Comparison of ENCODE assay signal across 22 cellular contexts in the genomic region with DNA sequence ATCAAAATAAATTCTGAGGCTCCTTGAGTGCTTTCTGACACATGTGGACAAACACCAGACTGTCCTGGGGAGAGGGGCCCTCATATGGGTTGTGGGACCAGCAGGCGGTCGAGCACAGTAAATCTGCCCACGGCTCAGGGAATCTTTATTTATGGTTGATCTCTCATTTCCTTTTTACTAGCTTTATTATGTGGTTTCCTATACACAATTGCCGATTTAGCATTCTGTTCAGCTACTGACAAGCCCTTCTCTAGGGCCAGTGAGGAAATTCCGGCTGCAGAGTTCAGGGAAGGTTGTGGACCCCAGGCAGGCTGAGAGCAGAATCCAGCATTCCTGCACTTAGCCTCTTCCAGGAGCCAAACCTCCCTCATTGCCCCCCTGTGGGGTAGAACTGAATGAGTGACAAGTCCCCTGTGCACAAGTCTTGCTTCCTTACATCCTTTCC. TPM values are rescaled to one million over a fixed set of nuclear protein-coding genes. Genes with fewer than 3 reads are reported as not detected.
DNase-seq lines count a peak whose midpoint lies in the region; ATAC-seq and TF ChIP-seq lines count a peak whose summit lies in the region.
"Had no signal": no experiment of that assay in that cellular context is flagged by ENCODE, and none has a peak within 500 bp of the region (broad histone marks: within the 10 kb centered on the region; RNA-seq: fewer than 3 reads in every experiment).

No MANE protein-coding gene starts in this region.

- H3K27me3 ChIP-seq in BLaER1 treated with 17β-estradiol and CSF1 and Interleukin-3, amounts not matched to agents 10 nM and 100 nM = peaks cover 0 to 10% (median 0%) of the 10 kb centered on the region in 11 experiments; a peak in 2 of 22 replicates
- H3K27me3 ChIP-seq in WERI-Rb-1 (ENCODE audit: insufficient read depth, low read depth, severe bottlenecking) (no peaks in the 10 kb centered on the region), hepatocyte (no peaks in the 10 kb centered on the region)
- H3K27me3 ChIP-seq: pancreas, thyroid gland had no signal

- WGBS in hepatocyte (ENCODE audit: low lambda C conversion rate, missing lambda C conversion rate) = 41% methylated on average over 5 of the region's 5 CpGs

- no peaks in the 10 kb centered on the region for H3K79me2 ChIP-seq in hepatocyte

- DNase-seq in A172 (ENCODE audit: low spot score) = peak; percentile 45
- peak; percentile 63 for DNase-seq in WERI-Rb-1
- peak; percentile 18 for DNase-seq in left kidney (ENCODE audit: low read depth, low spot score)
- DNase-seq in islet precursor cell = no peak
- no peak for DNase-seq in hepatocyte (ENCODE audit: low spot score)
- DNase-seq in D341Med (ENCODE audit: low spot score) = no peak
- DNase-seq: activated gamma-delta T cell; caudate nucleus; DMS53; effector CD8-positive, alpha-beta T cell; left cardiac atrium; mucosa of descending colon; MV-4-11; NCI-H2029 treated with DMSO at 0.1 percent for 48 hours; NCI-H526 treated with DMSO at 0.1 percent for 48 hours; pancreas; PC-3; SK-N-SH; thyroid gland had no signal

- peaks cover 38 to 72% (median 65%) of the 10 kb centered on the region in 10 experiments for H3K4me1 ChIP-seq in BLaER1 treated with 17β-estradiol and CSF1 and Interleukin-3, amounts not matched to agents 10 nM and 100 nM
- H3K4me1 ChIP-seq in hepatocyte (ENCODE audit: insufficient read depth) = peaks cover 12% of the 10 kb centered on the region
- H3K4me1 ChIP-seq: pancreas, thyroid gland had no signal

- H2AFZ ChIP-seq in hepatocyte = no peak overlapping the region

- peaks cover 7 to 84% (median 37%) of the 10 kb centered on the region in 11 experiments; a peak in 20 of 22 replicates for H4K20me1 ChIP-seq in BLaER1 treated with 17β-estradiol and CSF1 and Interleukin-3, amounts not matched to agents 10 nM and 100 nM
- H4K20me1 ChIP-seq in hepatocyte (ENCODE audit: insufficient read depth, poor library complexity, severe bottlenecking) = no peaks in the 10 kb centered on the region

- no peaks in the 10 kb centered on the region for H3K9me2 ChIP-seq in hepatocyte (replicated peaks; ENCODE audit: insufficient read depth)
- H3K9me2 ChIP-seq: SK-N-SH had no signal

- H3K4me3 ChIP-seq in BLaER1 treated with 17β-estradiol and CSF1 and Interleukin-3, amounts not matched to agents 10 nM and 100 nM = peak overlapping the region in 2 of 10 experiments; percentile 3 to 15; a peak in 3 of 20 replicates
- H3K4me3 ChIP-seq in WERI-Rb-1 (ENCODE audit: low read depth, low read length) (peak overlapping the region; percentile 24), hepatocyte (no peak overlapping the region)
- H3K4me3 ChIP-seq: mucosa of descending colon, pancreas, skin epidermis, thyroid gland had no signal

- peak overlapping the region in 4 of 11 experiments; percentile 5 to 52 (median 32); a peak in 6 of 22 replicates for H3K9ac ChIP-seq in BLaER1 treated with 17β-estradiol and CSF1 and Interleukin-3, amounts not matched to agents 10 nM and 100 nM
- H3K9ac ChIP-seq: SK-N-SH had no signal

- peaks cover 12 to 45% (median 27%) of the 10 kb centered on the region in 11 experiments; a peak in 20 of 22 replicates for H3K36me3 ChIP-seq in BLaER1 treated with 17β-estradiol and CSF1 and Interleukin-3, amounts not matched to agents 10 nM and 100 nM
- peaks cover 29% of the 10 kb centered on the region for H3K36me3 ChIP-seq in WERI-Rb-1
- no peaks in the 10 kb centered on the region for H3K36me3 ChIP-seq in hepatocyte (replicated peaks; ENCODE audit: insufficient read depth, low read depth)
- H3K36me3 ChIP-seq: pancreas, thyroid gland had no signal

- TF ChIP-seq CTCF in WERI-Rb-1 (IDR thresholded peaks at IDR 0.05; ENCODE audit: low read depth, low read length) (no peak), hepatocyte (IDR thresholded peaks at IDR 0.05; ENCODE audit: poor library complexity) (no peak)

- H3K9me3 ChIP-seq in BLaER1 treated with 17β-estradiol and CSF1 and Interleukin-3, amounts not matched to agents 10 nM and 100 nM (replicated peaks in 1 of 11) = peaks cover 0 to 18% (median 10%) of the 10 kb centered on the region in 11 experiments; a peak in 10 of 22 replicates
- H3K9me3 ChIP-seq in WERI-Rb-1 (ENCODE audit: severe bottlenecking) = no peaks in the 10 kb centered on the region
- no peaks in the 10 kb centered on the region for H3K9me3 ChIP-seq in hepatocyte (ENCODE audit: low read depth)
- H3K9me3 ChIP-seq: mucosa of descending colon, pancreas, SK-N-SH, thyroid gland had no signal

- peak overlapping the region in 3 of 11 experiments; percentile 0 to 5 (median 2); a peak in 3 of 22 replicates for H3K27ac ChIP-seq in BLaER1 treated with 17β-estradiol and CSF1 and Interleukin-3, amounts not matched to agents 10 nM and 100 nM
- H3K27ac ChIP-seq in WERI-Rb-1 = peak overlapping the region; percentile 84
- H3K27ac ChIP-seq in hepatocyte = no peak overlapping the region
- H3K27ac ChIP-seq: pancreas, skin epidermis, thyroid gland had no signal

- ATAC-seq in GM21619 (IDR thresholded peaks at IDR 0.05; ENCODE audit: unreplicated experiment) = no peak
- ATAC-seq: left cardiac atrium, mucosa of descending colon, pancreas, PC-3 had no signal

- H3K4me2 ChIP-seq in BLaER1 treated with 17β-estradiol and CSF1 and Interleukin-3, amounts not matched to agents 10 nM and 100 nM = peak overlapping the region; percentile 70 to 89 (median 82)
- no peak overlapping the region for H3K4me2 ChIP-seq in hepatocyte
- H3K4me2 ChIP-seq: SK-N-SH had no signal

RNA-seq across cellular contexts. Expression of gene HS3ST3B1, which starts 40.1 kb away (rescaled TPM):
- 14.2 and 20.8 TPM in 2 replicates for total RNA-seq in A172 (2014; rRNA removed; shearing (Covaris generic))
- total RNA-seq in hepatocyte = 5.8 TPM in 2 replicates
- polyA plus RNA-seq in hepatocyte = 3.7 and 4.2 TPM in 2 replicates

Comparison
In these comparisons a context has a peak if more than half of its experiments do, and no peak if none do; other contexts are left out.
1. DNase-seq: peak in A172 (single experiment), WERI-Rb-1 (single experiment) and left kidney (single experiment); none in islet precursor cell (single experiment), hepatocyte (single experiment) and D341Med (single experiment).